ENCODE assay signal across 8 cellular contexts in genomic region chr14:35402323-35403084, GRCh38. TPM values are rescaled to one million over a fixed set of nuclear protein-coding genes. Genes with fewer than 3 reads are reported as not detected.
DNase-seq lines count a peak whose midpoint lies in the region; ATAC-seq, FAIRE-seq and TF ChIP-seq lines count a peak whose summit lies in the region.

No MANE protein-coding gene starts in this region.

- peak overlapping the region; percentile 98 for H3K4me3 ChIP-seq in HUES6 (ENCODE audit: low read depth, low read length)
- H3K4me3 ChIP-seq in right cardiac atrium (ENCODE audit: low read length) = peak overlapping the region; percentile 81

- FAIRE-seq in D721Med (lab: Jason Lieb, UNC) = no peak

- intact Hi-C loops in right cardiac atrium (cut with DNase I) = loop anchor here (2.0 to 10.0 kb wide), 4 partner anchors 65 to 118 kb away; partner anchors contain the start of gene PSMA6 (in 1 of the 4)

- no peaks in the 10 kb centered on the region for H3K9me3 ChIP-seq in HUES6 (ENCODE audit: control insufficient read depth, insufficient read depth, low read depth, low read length)
- H3K9me3 ChIP-seq in right cardiac atrium (ENCODE audit: control insufficient read depth, low read length) = no peaks in the 10 kb centered on the region

- peak; percentile 39 for DNase-seq in activated effector memory CD4-positive, alpha-beta T cell treated with Interleukin-2 at 50 U/mL for 16 hours
- DNase-seq in right cardiac atrium (peak in 2 of 3 donors; percentile 59 to 66), D721Med (ENCODE audit: insufficient read length, low spot score) (no peak)
- DNase-seq in stimulated activated CD4-positive, alpha-beta T cell treated with anti-CD3 and anti-CD28 coated beads, Interleukin-1b, Interleukin-23, amount 100 ng/mL, for 48 hours = peak; percentile 60

- H3K36me3 ChIP-seq in HUES6 (ENCODE audit: control insufficient read depth, insufficient read depth, low read length) = peaks cover 38% of the 10 kb centered on the region

- H3K27ac ChIP-seq in HUES6 (ENCODE audit: low read depth, low read length) (no peak overlapping the region), right cardiac atrium (ENCODE audit: low read length) (peak overlapping the region; percentile 97)

- no peaks in the 10 kb centered on the region for H3K27me3 ChIP-seq in HUES6 (ENCODE audit: control insufficient read depth, insufficient read depth, low read length)
- no peaks in the 10 kb centered on the region for H3K27me3 ChIP-seq in right cardiac atrium (ENCODE audit: control insufficient read depth, insufficient read depth)

- H3K4me1 ChIP-seq in HUES6 (ENCODE audit: control insufficient read depth, insufficient read depth, low read length) = peaks cover 46% of the 10 kb centered on the region
- H3K4me1 ChIP-seq in right cardiac atrium (ENCODE audit: control insufficient read depth, insufficient read depth, low read length) = peaks cover 2% of the 10 kb centered on the region

- no peak for ATAC-seq in right cardiac atrium
- no peak for ATAC-seq in GM18873 (IDR thresholded peaks at IDR 0.05; ENCODE audit: low FRiP score, unreplicated experiment)
- no peak for ATAC-seq in GM19351 (IDR thresholded peaks at IDR 0.05; ENCODE audit: unreplicated experiment)
- no peak for ATAC-seq in GM19397 (IDR thresholded peaks at IDR 0.05; ENCODE audit: unreplicated experiment)

- peak overlapping the region; percentile 9 for H3K9ac ChIP-seq in HUES6 (ENCODE audit: low read length)

- no peak for TF ChIP-seq CTCF in D721Med (IDR thresholded peaks at IDR 0.05; ENCODE audit: insufficient read depth, missing control alignments)

- 25% methylated on average over 13 of the region's 13 CpGs for WGBS in right cardiac atrium

RNA-seq across cellular contexts. Expression of gene NFKBIA, which starts 2.0 kb away (rescaled TPM):
- 100 to 1,000 TPM in 3 of 4 donors, 10 to 100 TPM in 1; 74.0 to 125 (median 103) TPM for total RNA-seq in right cardiac atrium
- 81.2 TPM for polyA plus RNA-seq in right cardiac atrium
